10 cellular contexts compared by ENCODE assay signal in genomic region chr12:108568653-108569154, GRCh38. TPM values are rescaled to one million over a fixed set of nuclear protein-coding genes. Genes with fewer than 3 reads are reported as not detected.
DNase-seq lines count a peak whose midpoint lies in the region; ATAC-seq and TF ChIP-seq lines count a peak whose summit lies in the region.
"Had no signal": no experiment of that assay in that cellular context is flagged by ENCODE, and none has a peak within 500 bp of the region (broad histone marks: within the 10 kb centered on the region; RNA-seq: fewer than 3 reads in every experiment).

No MANE protein-coding gene starts in this region.

- TF ChIP-seq POLR2A in breast epithelium (IDR thresholded peaks at IDR 0.05), result no peak

- peaks cover 7% of the 10 kb centered on the region; the same call in 1 of the 2 replicates for H4K20me1 ChIP-seq in GM23338 (replicated peaks; ENCODE audit: insufficient read depth)

- no peaks in the 10 kb centered on the region for H3K27me3 ChIP-seq in GM23338 (ENCODE audit: insufficient read depth)
- no peaks in the 10 kb centered on the region for H3K27me3 ChIP-seq in breast epithelium

- peaks cover 48% of the 10 kb centered on the region for H3K36me3 Mint-ChIP-seq in activated CD4-positive, alpha-beta memory T cell treated with anti-CD3 and anti-CD28 coated beads for 36 hours
- H3K36me3 Mint-ChIP-seq in GM23338 (ENCODE audit: low read depth), result peaks cover 51% of the 10 kb centered on the region

- H3K27ac ChIP-seq in GM23338 (ENCODE audit: low read depth) (no peak overlapping the region), breast epithelium (peak overlapping the region in 1 of 2 donors; percentile 11)
- H3K27ac ChIP-seq: 22Rv1 had no signal

- peak overlapping the region; percentile 51 for H3K4me3 Mint-ChIP-seq in activated CD4-positive, alpha-beta memory T cell treated with anti-CD3 and anti-CD28 coated beads for 36 hours
- no peak overlapping the region for H3K4me3 Mint-ChIP-seq in GM23338

- no peaks in the 10 kb centered on the region for H3K27me3 Mint-ChIP-seq in activated CD4-positive, alpha-beta memory T cell treated with anti-CD3 and anti-CD28 coated beads for 36 hours
- H3K27me3 Mint-ChIP-seq in GM23338 (ENCODE audit: insufficient read depth, low read depth, poor library complexity), result no peaks in the 10 kb centered on the region

- H3K9me3 Mint-ChIP-seq in activated CD4-positive, alpha-beta memory T cell treated with anti-CD3 and anti-CD28 coated beads for 36 hours, result no peaks in the 10 kb centered on the region
- no peaks in the 10 kb centered on the region for H3K9me3 Mint-ChIP-seq in GM23338

- peaks cover 50% of the 10 kb centered on the region for H3K36me3 ChIP-seq in GM23338 (ENCODE audit: insufficient read depth)
- no peaks in the 10 kb centered on the region for H3K36me3 ChIP-seq in breast epithelium

- H3F3A ChIP-seq in GM23338 (replicated peaks; ENCODE audit: low read depth), result peaks cover 8% of the 10 kb centered on the region; the same call in 1 of the 2 replicates

- no peak for TF ChIP-seq CTCF in GM23338 (conservative IDR thresholded peaks at IDR 0.05; ENCODE audit: low read depth in 2 of 2)
- TF ChIP-seq CTCF in breast epithelium (IDR thresholded peaks at IDR 0.05), result no peak

- intact Hi-C loops in activated CD4-positive, alpha-beta memory T cell treated with anti-CD3 and anti-CD28 coated beads for 36 hours (cut with micrococcal nuclease), result loop anchor here (1.0 to 10.0 kb wide), 5 partner anchors 49 to 524 kb away; partner anchors contain the start of gene ALKBH2
- intact Hi-C loops in breast epithelium (cut with DNase I; ENCODE audit: low total_unique reads), result loop anchor here (5.0 to 10.0 kb wide), 2 partner anchors 49 to 236 kb away; no protein-coding TSS in a partner anchor

- H3K9me2 ChIP-seq in GM23338 (ENCODE audit: insufficient read depth), result no peaks in the 10 kb centered on the region

- ATAC-seq in HG03457 (IDR thresholded peaks at IDR 0.05; ENCODE audit: unreplicated experiment) (peak; percentile 48), GM23338 (no peak)

- no peaks in the 10 kb centered on the region for H3K9me3 ChIP-seq in breast epithelium

- POLR2A ChIA-PET in activated CD4-positive, alpha-beta memory T cell treated with anti-CD3 and anti-CD28 coated beads for 36 hours (lab: Charles Lee), result interaction anchor here (0.9 to 2.9 kb wide), 5 partner anchors 10 to 65 kb away, joined by 3 to 20 read pairs (median 7); partner anchors contain the start of gene SELPLG

- peak; percentile 38 for DNase-seq in DMS53 (lab: John Stamatoyannopoulos, UW)
- DNase-seq in DMS53 treated with DMSO at 0.1 percent for 48 hours (lab: John Stamatoyannopoulos, UW; ENCODE audit: unreplicated experiment), result no peak
- peak; percentile 85 for DNase-seq in activated CD4-positive, alpha-beta memory T cell treated with anti-CD3 and anti-CD28 coated beads for 36 hours
- DNase-seq in mesenteric fat pad (ENCODE audit: low spot score), result peak; percentile 65
- DNase-seq in hypothalamus (lab: John Stamatoyannopoulos, UW), result no peak
- no peak for DNase-seq in GM23338 (ENCODE audit: low spot score)
- no peak for DNase-seq in breast epithelium (ENCODE audit: low spot score in 2 of 2)

- CTCF ChIA-PET in activated CD4-positive, alpha-beta memory T cell treated with anti-CD3 and anti-CD28 coated beads for 36 hours (lab: Charles Lee), result interaction anchor here (0.7 to 18.8 kb wide), 6 partner anchors 8 to 235 kb away, joined by 3 to 472 read pairs (median 10); partner anchors contain the start of gene SELPLG

- H3K4me3 ChIP-seq in GM23338 (no peak overlapping the region), breast epithelium (no peak overlapping the region)
- H3K4me3 ChIP-seq: lung had no signal

- H3K79me2 ChIP-seq in GM23338 (replicated peaks; ENCODE audit: insufficient read depth), result peaks cover 8% of the 10 kb centered on the region; the same call in 1 of the 2 replicates

- peak overlapping the region; percentile 94 for H3K27ac Mint-ChIP-seq in activated CD4-positive, alpha-beta memory T cell treated with anti-CD3 and anti-CD28 coated beads for 36 hours
- H3K27ac Mint-ChIP-seq in GM23338, result no peak overlapping the region

- no peak overlapping the region for H2AFZ ChIP-seq in GM23338

- no peak overlapping the region for H3K4me2 ChIP-seq in GM23338

- H3K4me1 Mint-ChIP-seq in activated CD4-positive, alpha-beta memory T cell treated with anti-CD3 and anti-CD28 coated beads for 36 hours (ENCODE audit: low read depth), result peaks cover 80% of the 10 kb centered on the region
- no peaks in the 10 kb centered on the region for H3K4me1 Mint-ChIP-seq in GM23338

- H3K4me1 ChIP-seq in GM23338 (ENCODE audit: insufficient read depth) (no peaks in the 10 kb centered on the region), breast epithelium (no peaks in the 10 kb centered on the region)

TF ChIP-seq in GM23338, 12 proteins besides CTCF, POLR2A, EP300 and RAD21 (continues in another document):
- TF ChIP-seq EZH2phosphoT487 (IDR thresholded peaks at IDR 0.05; ENCODE audit: unreplicated experiment) (no peak), NANOG (IDR thresholded peaks at IDR 0.05; ENCODE audit: borderline replicate concordance) (no peak), JUNB (IDR thresholded peaks at IDR 0.05; ENCODE audit: unreplicated experiment) (no peak), ZNF331 (CRISPR knock-in tag; IDR thresholded peaks at IDR 0.05; ENCODE audit: low read depth) (no peak), REST (IDR thresholded peaks at IDR 0.05; ENCODE audit: unreplicated experiment) (no peak), EZH2 (IDR thresholded peaks at IDR 0.05; ENCODE audit: low read depth, unreplicated experiment) (no peak), POLR2AphosphoS5 (IDR thresholded peaks at IDR 0.05; ENCODE audit: low read depth) (no peak), CREB1 (CRISPR knock-in tag; IDR thresholded peaks at IDR 0.05; ENCODE audit: low read depth) (no peak)

RNA-seq across cellular contexts. Expression of gene ISCU, which starts 6.3 kb away (rescaled TPM):
- 10 to 100 TPM; 88.6 to 94.3 TPM for total RNA-seq in activated CD4-positive, alpha-beta memory T cell treated with anti-CD3 and anti-CD28 coated beads for 36 hours
- 156 TPM for total RNA-seq in mesenteric fat pad
- 88.0 and 123 TPM in 2 replicates for total RNA-seq in GM23338 (2014; rRNA removed; shearing (Covaris generic))
- 110 and 129 TPM in 2 replicates for polyA plus RNA-seq in GM23338 (2016; fragmentation: Nextera tagmentation; extraction: Ambion mirVana)
- 100 to 1,000 TPM; 220 to 328 (median 227) TPM for total RNA-seq in breast epithelium

RNA-seq across cellular contexts. Expression of gene SART3, which starts 7.7 kb away (rescaled TPM):
- total RNA-seq in activated CD4-positive, alpha-beta memory T cell treated with anti-CD3 and anti-CD28 coated beads for 36 hours, result 10 to 100 TPM; 84.3 to 91.5 TPM
- total RNA-seq in mesenteric fat pad (43.5 TPM), breast epithelium (10 to 100 TPM; 49.8 to 62.9 (median 60.2) TPM)
- total RNA-seq in GM23338 (2014; rRNA removed; shearing (Covaris generic)), result 112 and 123 TPM in 2 replicates
- 49.7 and 49.8 TPM in 2 replicates for polyA plus RNA-seq in GM23338 (2016; fragmentation: Nextera tagmentation; extraction: Ambion mirVana)

RNA-seq across cellular contexts. Expression of gene TMEM119, which starts 29.2 kb away (rescaled TPM):
- under 1 TPM; 0.10 to 0.24 TPM for total RNA-seq in activated CD4-positive, alpha-beta memory T cell treated with anti-CD3 and anti-CD28 coated beads for 36 hours
- total RNA-seq in mesenteric fat pad, result 13.0 TPM
- 0.07 and 0.35 TPM in 2 replicates for total RNA-seq in GM23338 (2014; rRNA removed; shearing (Covaris generic))
- 0.06 TPM in 1 of 2 replicates, not detected in the other for polyA plus RNA-seq in GM23338 (2016; fragmentation: Nextera tagmentation; extraction: Ambion mirVana)
- total RNA-seq in breast epithelium, result 10 to 100 TPM; 12.1 to 21.0 (median 12.5) TPM

RNA-seq across cellular contexts. Expression of gene FICD, which starts 53.6 kb away (rescaled TPM):
- total RNA-seq in activated CD4-positive, alpha-beta memory T cell treated with anti-CD3 and anti-CD28 coated beads for 36 hours, result 1 to 10 TPM; 5.7 to 6.0 TPM
- 14.1 TPM for total RNA-seq in mesenteric fat pad
- 4.9 and 6.0 TPM in 2 replicates for total RNA-seq in GM23338 (2014; rRNA removed; shearing (Covaris generic))
- polyA plus RNA-seq in GM23338 (2016; fragmentation: Nextera tagmentation; extraction: Ambion mirVana), result 5.3 and 7.6 TPM in 2 replicates
- 1 to 10 TPM; 7.0 to 8.5 (median 8.0) TPM for total RNA-seq in breast epithelium

Comparison
In these comparisons a context has a peak if more than half of its experiments do, and no peak if none do; other contexts are left out.
1. DNase-seq: peak in DMS53 (single experiment), activated CD4-positive, alpha-beta memory T cell treated with anti-CD3 and anti-CD28 coated beads for 36 hours (single experiment) and mesenteric fat pad (single experiment); none in DMS53 treated with DMSO at 0.1 percent for 48 hours (single experiment), hypothalamus (0 of 51), GM23338 (single experiment) and breast epithelium (0 of 2).